ENCODE assay signal across 15 cellular contexts in the genomic region with DNA sequence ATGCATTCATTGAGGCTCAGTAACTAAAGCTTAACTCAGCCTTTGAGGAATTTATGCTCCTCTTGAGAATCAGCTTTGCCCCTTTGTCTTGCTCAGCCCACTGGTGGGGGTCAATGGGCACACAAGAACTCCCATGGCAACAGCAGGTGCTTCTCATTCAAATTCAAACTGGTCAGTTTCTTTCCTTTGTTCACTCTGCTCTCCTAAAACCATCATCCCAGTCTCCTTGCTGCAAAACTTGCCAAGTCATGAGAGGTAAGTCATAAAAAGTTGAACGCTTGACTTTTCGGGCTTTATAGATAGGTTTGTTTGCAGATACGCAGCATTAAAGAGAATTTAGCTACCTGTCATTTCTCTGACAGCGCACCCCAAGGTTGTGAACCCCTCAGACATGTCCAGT.
DNase-seq lines count a peak whose midpoint lies in the region; TF ChIP-seq lines count a peak whose summit lies in the region.
"Had no signal": no experiment of that assay in that cellular context is flagged by ENCODE, and none has a peak within 500 bp of the region (broad histone marks: within the 10 kb centered on the region; RNA-seq: fewer than 3 reads in every experiment).

No MANE protein-coding gene starts in this region.

- H3K9me3 Mint-ChIP-seq in brain (peaks cover 0 to 25% (median 5%) of the 10 kb centered on the region in 5 experiments), type B pancreatic cell (no peaks in the 10 kb centered on the region)

- H3K27ac ChIP-seq in iPS-18a (ENCODE audit: low read length) (peak overlapping the region; percentile 59), right atrium auricular region (no peak overlapping the region)
- H3K27ac ChIP-seq: 22Rv1; BLaER1 treated with 17β-estradiol and CSF1 and Interleukin-3, amounts not matched to agents 10 nM and 100 nM had no signal

- no peaks in the 10 kb centered on the region for H3K9me3 ChIP-seq in iPS-18a (ENCODE audit: control insufficient read depth, low read depth, low read length)
- no peaks in the 10 kb centered on the region for H3K9me3 ChIP-seq in right atrium auricular region
- H3K9me3 ChIP-seq: BLaER1 treated with 17β-estradiol and CSF1 and Interleukin-3, amounts not matched to agents 10 nM and 100 nM had no signal

- DNase-seq in NCI-H146 (lab: John Stamatoyannopoulos, UW): peak; percentile 32
- DNase-seq in NCI-H146 treated with DMSO at 0.1 percent for 48 hours (lab: John Stamatoyannopoulos, UW; ENCODE audit: unreplicated experiment): no peak
- no peak for DNase-seq in type B pancreatic cell (ENCODE audit: extremely low spot score, unreplicated experiment)
- no peak for DNase-seq in A172 (ENCODE audit: low spot score)
- DNase-seq in hippocampal formation (lab: John Stamatoyannopoulos, UW): no peak
- DNase-seq in right atrium auricular region (ENCODE audit: low spot score): no peak
- DNase-seq: HCEC 1CT, NCI-H1694, NCI-H2107, NCI-H774, SHP77 had no signal

- H3K36me3 ChIP-seq in iPS-18a (ENCODE audit: control insufficient read depth, low read depth, low read length): no peaks in the 10 kb centered on the region
- no peaks in the 10 kb centered on the region for H3K36me3 ChIP-seq in right atrium auricular region
- H3K36me3 ChIP-seq: BLaER1 treated with 17β-estradiol and CSF1 and Interleukin-3, amounts not matched to agents 10 nM and 100 nM had no signal

- H3K27me3 ChIP-seq in iPS-18a (ENCODE audit: control insufficient read depth, insufficient read depth, low read length) (no peaks in the 10 kb centered on the region), right atrium auricular region (no peaks in the 10 kb centered on the region)
- H3K27me3 ChIP-seq: BLaER1 treated with 17β-estradiol and CSF1 and Interleukin-3, amounts not matched to agents 10 nM and 100 nM had no signal

- TF ChIP-seq CTCF in brain (conservative IDR thresholded peaks at IDR 0.05) (no peak), type B pancreatic cell (conservative IDR thresholded peaks at IDR 0.05) (no peak), right atrium auricular region (IDR thresholded peaks at IDR 0.05) (no peak)

- peaks cover 17% of the 10 kb centered on the region for H3K4me1 Mint-ChIP-seq in brain
- peaks cover 14% of the 10 kb centered on the region for H3K4me1 Mint-ChIP-seq in type B pancreatic cell (ENCODE audit: unreplicated experiment)

- H3K27ac Mint-ChIP-seq in brain (peak overlapping the region in 3 of 5 experiments; percentile 10 to 63 (median 25)), type B pancreatic cell (no peak overlapping the region)

- peak overlapping the region; percentile 59 for H3K9ac ChIP-seq in iPS-18a (ENCODE audit: low read length)
- H3K9ac ChIP-seq: BLaER1 treated with 17β-estradiol and CSF1 and Interleukin-3, amounts not matched to agents 10 nM and 100 nM had no signal

- peaks cover 46% of the 10 kb centered on the region for H3K4me1 ChIP-seq in iPS-18a (ENCODE audit: control insufficient read depth, low read depth, low read length)
- no peaks in the 10 kb centered on the region for H3K4me1 ChIP-seq in right atrium auricular region
- H3K4me1 ChIP-seq: BLaER1 treated with 17β-estradiol and CSF1 and Interleukin-3, amounts not matched to agents 10 nM and 100 nM had no signal

- H3K4me3 ChIP-seq in iPS-18a (ENCODE audit: low read length) (peak overlapping the region; percentile 44), right atrium auricular region (no peak overlapping the region)
- H3K4me3 ChIP-seq: BLaER1 treated with 17β-estradiol and CSF1 and Interleukin-3, amounts not matched to agents 10 nM and 100 nM had no signal

- H3K36me3 Mint-ChIP-seq in brain: no peaks in the 10 kb centered on the region
- H3K36me3 Mint-ChIP-seq in type B pancreatic cell: no peaks in the 10 kb centered on the region

- H3K27me3 Mint-ChIP-seq in brain (no peaks in the 10 kb centered on the region), type B pancreatic cell (peaks cover 9% of the 10 kb centered on the region)

- H3K4me3 Mint-ChIP-seq in brain: peak overlapping the region; percentile 44 to 76 (median 70)
- peak overlapping the region; percentile 41 for H3K4me3 Mint-ChIP-seq in type B pancreatic cell
